ENCODE assay signal across 15 cellular contexts in the genomic region with DNA sequence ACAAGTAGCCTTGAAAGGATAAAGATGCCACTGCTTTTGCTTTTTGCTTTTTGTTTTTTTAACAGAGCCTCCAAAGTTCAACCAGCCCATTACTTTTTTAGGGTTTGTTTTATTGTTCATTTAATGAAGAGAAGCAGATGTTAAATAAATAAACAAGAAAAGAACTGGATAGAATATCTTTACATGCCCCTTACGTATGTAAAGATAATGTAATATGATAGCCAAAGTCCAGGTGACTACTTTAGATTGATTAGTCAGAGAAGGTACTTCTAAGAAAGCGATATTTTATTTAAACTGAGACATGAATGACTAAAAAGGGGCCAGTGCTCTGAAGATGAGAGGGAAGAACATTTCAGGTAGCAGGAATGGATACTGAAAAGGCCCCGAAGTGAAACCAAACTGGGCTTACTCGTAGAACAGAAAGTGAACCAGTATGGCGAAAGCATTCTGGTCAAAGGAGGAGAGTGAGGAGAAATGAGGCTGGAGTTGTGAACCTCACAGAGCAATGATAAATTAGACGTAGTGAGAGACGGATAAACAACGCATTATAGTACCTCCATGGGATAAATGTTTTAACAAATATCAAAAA. TPM values are rescaled to one million over a fixed set of nuclear protein-coding genes. Genes with fewer than 3 reads are reported as not detected.
A peak's percentile ranks its signal among the peaks of the same experiment; 100 is the strongest.
DNase-seq lines count a peak whose midpoint lies in the region; ATAC-seq, FAIRE-seq and TF ChIP-seq lines count a peak whose summit lies in the region.
"Had no signal": no experiment of that assay in that cellular context is flagged by ENCODE, and none has a peak within 500 bp of the region (broad histone marks: within the 10 kb centered on the region; RNA-seq: fewer than 3 reads in every experiment).

No MANE protein-coding gene starts in this region.

- H2AFZ ChIP-seq in astrocyte (ENCODE audit: low read depth, low read length) = no peak overlapping the region

- H3K4me1 Mint-ChIP-seq in activated naive CD4-positive, alpha-beta T cell treated with anti-CD3 and anti-CD28 coated beads, Interleukin-2, amount 10 ng/mL, durations not matched to agents 7 days and 5 days = peaks cover 30% of the 10 kb centered on the region
- peaks cover 5% of the 10 kb centered on the region for H3K4me1 Mint-ChIP-seq in astrocyte (ENCODE audit: low read depth, unreplicated experiment)

- peaks cover 4% of the 10 kb centered on the region for H3K36me3 Mint-ChIP-seq in activated naive CD4-positive, alpha-beta T cell treated with anti-CD3 and anti-CD28 coated beads, Interleukin-2, amount 10 ng/mL, durations not matched to agents 7 days and 5 days
- no peaks in the 10 kb centered on the region for H3K36me3 Mint-ChIP-seq in astrocyte (ENCODE audit: low read depth, unreplicated experiment)

- H3K79me2 ChIP-seq in astrocyte (ENCODE audit: insufficient read depth, low read length) = no peaks in the 10 kb centered on the region

- H3K4me1 ChIP-seq in astrocyte (ENCODE audit: insufficient read depth, low read length) (no peaks in the 10 kb centered on the region), small intestine (ENCODE audit: control insufficient read depth in 2 of 2, insufficient read depth in 1 of 2, low read depth in 1 of 2, low read length in 1 of 2) (no peaks in the 10 kb centered on the region), esophagus muscularis mucosa (peaks cover 0 to 26% (median 14%) of the 10 kb centered on the region in 4 donors)
- H3K4me1 ChIP-seq: vagina had no signal

- FAIRE-seq in astrocyte (lab: Jason Lieb, UNC) = no peak
- FAIRE-seq in small intestine (lab: Jason Lieb, UNC) = no peak

- H3K9me3 ChIP-seq in astrocyte (ENCODE audit: insufficient read depth, low read depth, low read length) (no peaks in the 10 kb centered on the region), small intestine (ENCODE audit: control insufficient read depth, low read depth) (no peaks in the 10 kb centered on the region), esophagus muscularis mucosa (no peaks in the 10 kb centered on the region)
- H3K9me3 ChIP-seq: prostate gland, vagina had no signal

- H3K27me3 Mint-ChIP-seq in activated naive CD4-positive, alpha-beta T cell treated with anti-CD3 and anti-CD28 coated beads, Interleukin-2, amount 10 ng/mL, durations not matched to agents 7 days and 5 days = no peaks in the 10 kb centered on the region
- H3K27me3 Mint-ChIP-seq in astrocyte (ENCODE audit: low read depth, unreplicated experiment) = peaks cover 1% of the 10 kb centered on the region
- H3K27me3 Mint-ChIP-seq: central memory CD8-positive, alpha-beta T cell; effector memory CD8-positive, alpha-beta T cell had no signal

- H3K9ac ChIP-seq in astrocyte (ENCODE audit: low read length) = no peak overlapping the region

- no peak overlapping the region for H3K4me3 Mint-ChIP-seq in activated naive CD4-positive, alpha-beta T cell treated with anti-CD3 and anti-CD28 coated beads, Interleukin-2, amount 10 ng/mL, durations not matched to agents 7 days and 5 days
- no peak overlapping the region for H3K4me3 Mint-ChIP-seq in astrocyte (ENCODE audit: unreplicated experiment)
- H3K4me3 Mint-ChIP-seq: central memory CD8-positive, alpha-beta T cell had no signal

- H3K27me3 ChIP-seq in astrocyte (ENCODE audit: insufficient read depth, low read length) = no peaks in the 10 kb centered on the region
- no peaks in the 10 kb centered on the region for H3K27me3 ChIP-seq in small intestine (ENCODE audit: control insufficient read depth in 2 of 2, insufficient read depth in 2 of 2, low read length in 2 of 2)
- H3K27me3 ChIP-seq in esophagus muscularis mucosa = no peaks in the 10 kb centered on the region
- H3K27me3 ChIP-seq: vagina had no signal

- intact Hi-C loops in esophagus muscularis mucosa (cut with DNase I) = no loop called here

- H3K27ac Mint-ChIP-seq in activated naive CD4-positive, alpha-beta T cell treated with anti-CD3 and anti-CD28 coated beads, Interleukin-2, amount 10 ng/mL, durations not matched to agents 7 days and 5 days = peak overlapping the region; percentile 70
- H3K27ac Mint-ChIP-seq in astrocyte (ENCODE audit: unreplicated experiment) = peak overlapping the region; percentile 5

- no peak overlapping the region for H3K4me2 ChIP-seq in astrocyte (ENCODE audit: low read length)

- no peak for TF ChIP-seq EP300 in esophagus muscularis mucosa (IDR thresholded peaks at IDR 0.05)

- ATAC-seq in HG03521 (IDR thresholded peaks at IDR 0.05; ENCODE audit: unreplicated experiment) (no peak), esophagus mucosa (no peak)
- ATAC-seq: effector memory CD8-positive, alpha-beta T cell had no signal

- no peak for TF ChIP-seq POLR2A in esophagus muscularis mucosa (IDR thresholded peaks at IDR 0.05; ENCODE audit: low read depth)

- no peak for DNase-seq in activated naive CD4-positive, alpha-beta T cell treated with anti-CD3 and anti-CD28 coated beads, Interleukin-2, amount 10 ng/mL, durations not matched to agents 7 days and 5 days
- no peak for DNase-seq in activated naive CD4-positive, alpha-beta T cell treated with anti-CD3 and anti-CD28 coated beads, Interleukin-2, amount 50 U/mL, for 16 hours
- peak; percentile 28 for DNase-seq in LoVo (ENCODE audit: low spot score)
- no peak for DNase-seq in astrocyte (ENCODE audit: low read depth)
- DNase-seq in small intestine = peak; percentile 17
- no peak for DNase-seq in esophagus muscularis mucosa (ENCODE audit: extremely low spot score)
- DNase-seq: effector memory CD8-positive, alpha-beta T cell; hypothalamus; NCI-H1436 treated with DMSO at 0.1 percent for 48 hours; NCI-H524 had no signal

- H3K36me3 ChIP-seq in astrocyte (ENCODE audit: insufficient read depth, low read length) (no peaks in the 10 kb centered on the region), small intestine (ENCODE audit: control insufficient read depth in 2 of 2, insufficient read depth in 2 of 2, low read length in 2 of 2) (no peaks in the 10 kb centered on the region), esophagus muscularis mucosa (no peaks in the 10 kb centered on the region)
- H3K36me3 ChIP-seq: prostate gland, vagina had no signal

- no peak overlapping the region for H3K27ac ChIP-seq in astrocyte (ENCODE audit: low read depth, low read length)
- H3K27ac ChIP-seq in small intestine (ENCODE audit: low read depth in 1 of 2, low read length in 1 of 2) = no peak overlapping the region
- H3K27ac ChIP-seq in esophagus muscularis mucosa (replicated peaks in 1 of 4) = peak overlapping the region in 1 of 4 donors; percentile 7
- H3K27ac ChIP-seq: prostate gland, vagina had no signal

- H3K9me3 Mint-ChIP-seq in activated naive CD4-positive, alpha-beta T cell treated with anti-CD3 and anti-CD28 coated beads, Interleukin-2, amount 10 ng/mL, durations not matched to agents 7 days and 5 days = peaks cover 5% of the 10 kb centered on the region
- H3K9me3 Mint-ChIP-seq in astrocyte (ENCODE audit: unreplicated experiment) = no peaks in the 10 kb centered on the region
- H3K9me3 Mint-ChIP-seq: central memory CD8-positive, alpha-beta T cell; effector memory CD8-positive, alpha-beta T cell had no signal

- CTCF ChIA-PET in activated naive CD4-positive, alpha-beta T cell treated with anti-CD3 and anti-CD28 coated beads, Interleukin-2, amount 10 ng/mL, durations not matched to agents 7 days and 5 days (lab: Charles Lee) = no interaction called here

- H4K20me1 ChIP-seq in astrocyte (ENCODE audit: insufficient read depth, low read length) = no peaks in the 10 kb centered on the region

- H3K4me3 ChIP-seq in astrocyte (ENCODE audit: insufficient read depth, low read depth, low read length) (no peak overlapping the region), small intestine (ENCODE audit: low read depth in 1 of 2, low read length in 2 of 2) (no peak overlapping the region), esophagus muscularis mucosa (no peak overlapping the region)
- H3K4me3 ChIP-seq: prostate gland, vagina had no signal

- TF ChIP-seq CTCF in astrocyte (IDR thresholded peaks at IDR 0.05; ENCODE audit: insufficient read depth, low read depth, low read length) = no peak
- TF ChIP-seq CTCF in esophagus muscularis mucosa (IDR thresholded peaks at IDR 0.05) = no peak

- WGBS in small intestine, 3 donors = 70 to 80% (median 75%) methylated on average over 8 of the region's 8 CpGs
- WGBS in esophagus muscularis mucosa = 88% methylated on average over 8 of the region's 8 CpGs

RNA-seq across cellular contexts. Expression of a gene that starts 44.5 kb away (rescaled TPM):
- total RNA-seq in astrocyte (47.8 and 63.0 TPM in 2 replicates), esophagus muscularis mucosa (100 to 1,000 TPM in 1 of 4 donors, 10 to 100 TPM in 3; 62.2 to 108 (median 77.4) TPM), esophagus mucosa (15.0 TPM)
- polyA plus RNA-seq in small intestine = 10 to 100 TPM; 10.3 to 28.2 (median 20.0) TPM

Comparison
In these comparisons a context has a peak if more than half of its experiments do, and no peak if none do; other contexts are left out.
1. DNase-seq: peak in LoVo (single experiment) and small intestine (single experiment); none in activated naive CD4-positive, alpha-beta T cell treated with anti-CD3 and anti-CD28 coated beads, Interleukin-2, amount 10 ng/mL, durations not matched to agents 7 days and 5 days (single experiment), activated naive CD4-positive, alpha-beta T cell treated with anti-CD3 and anti-CD28 coated beads, Interleukin-2, amount 50 U/mL, for 16 hours (single experiment), astrocyte (single experiment) and esophagus muscularis mucosa (single experiment).